32 cellular contexts compared by ENCODE assay signal in the genomic region with DNA sequence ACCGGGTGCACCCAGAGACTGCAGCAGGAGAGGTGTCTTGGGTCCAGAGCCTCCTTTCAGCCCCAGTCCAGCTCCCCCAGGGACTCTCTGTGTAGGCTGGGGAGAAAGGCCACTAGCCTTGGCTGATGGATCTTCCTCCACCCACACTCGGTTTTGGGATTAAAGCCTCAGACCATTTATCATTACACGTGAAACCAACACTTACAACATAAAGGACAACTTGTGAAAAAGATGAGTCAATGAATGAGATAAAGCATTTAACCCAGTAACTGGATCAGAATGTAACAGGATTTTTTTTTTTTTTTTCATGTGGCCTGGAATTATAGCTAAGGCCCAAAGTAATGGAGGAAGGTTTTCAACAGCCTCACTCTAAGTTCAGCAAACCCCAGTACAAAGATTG. TPM values are rescaled to one million over a fixed set of nuclear protein-coding genes. Genes with fewer than 3 reads are reported as not detected.
"Had no signal": no experiment of that assay in that cellular context is flagged by ENCODE, and none has a peak within 500 bp of the region (broad histone marks: within the 10 kb centered on the region; RNA-seq: fewer than 3 reads in every experiment).

No MANE protein-coding gene starts in this region.

- H3K27ac ChIP-seq: dorsolateral prefrontal cortex, neutrophil, parathyroid adenoma, prostate gland, sigmoid colon, skin epidermis, spleen, suprapubic skin, transverse colon, upper lobe of right lung, uterus had no signal

- DNase-seq: cerebellar nuclear complex; dorsolateral prefrontal cortex; effector CD4-positive, alpha-beta T cell; foreskin melanocyte; head of caudate nucleus; kidney; mesenchymal stem cell; mucosa of descending colon; naive B cell; right cardiac atrium; sigmoid colon; spleen; stimulated activated CD4-positive, alpha-beta T cell treated with anti-CD3 and anti-CD28 coated beads, Interleukin-4, amount 100 ng/mL, for 4 hours; transverse colon; upper lobe of right lung; uterus had no signal

- H3K27me3 Mint-ChIP-seq: naive B cell; natural killer cell treated with Interleukin-12 subunit alpha and Interleukin-12 subunit beta and Interleukin-15 and Interleukin-18, amount 100 ng/mL, for 72 hours; stimulated activated memory B cell treated with anti-CD40 and anti-IgM and Interleukin-4, amounts not matched to agents 10 μg/mL and 1 μg/mL and 100 μg/mL, for 72 hours; stimulated activated naive CD8-positive, alpha-beta T cell treated with anti-CD3 and anti-CD28 coated beads, Interleukin-15, Interleukin-2, amounts not matched to agents 100 ng/mL and 50 ng/mL, for 24 hours had no signal

- H3K4me3 Mint-ChIP-seq: mesothelial cell of epicardium; naive B cell; natural killer cell treated with Interleukin-12 subunit alpha and Interleukin-12 subunit beta and Interleukin-15 and Interleukin-18, amount 100 ng/mL, for 72 hours; neural crest cell; stimulated activated memory B cell treated with anti-CD40 and anti-IgM and Interleukin-4, amounts not matched to agents 10 μg/mL and 1 μg/mL and 100 μg/mL, for 72 hours; stimulated activated naive CD8-positive, alpha-beta T cell treated with anti-CD3 and anti-CD28 coated beads, Interleukin-15, Interleukin-2, amounts not matched to agents 100 ng/mL and 50 ng/mL, for 24 hours had no signal

- H3K4me1 ChIP-seq: parathyroid adenoma, prostate gland, sigmoid colon, spleen, suprapubic skin, transverse colon, upper lobe of right lung, uterus had no signal

- ATAC-seq: left lobe of liver; mucosa of descending colon; natural killer cell treated with Interleukin-12 subunit alpha and Interleukin-12 subunit beta and Interleukin-15 and Interleukin-18, amount 100 ng/mL, for 72 hours; right cardiac atrium; stimulated activated memory B cell treated with anti-CD40 and anti-IgM and Interleukin-4, amounts not matched to agents 10 μg/mL and 1 μg/mL and 100 μg/mL, for 72 hours; upper lobe of right lung had no signal

- H3K4me1 Mint-ChIP-seq: mesothelial cell of epicardium; naive B cell; neural crest cell; stimulated activated memory B cell treated with anti-CD40 and anti-IgM and Interleukin-4, amounts not matched to agents 10 μg/mL and 1 μg/mL and 100 μg/mL, for 72 hours had no signal

- H3K27me3 ChIP-seq: dorsolateral prefrontal cortex, neutrophil, sigmoid colon, spleen, suprapubic skin, transverse colon, upper lobe of right lung, uterus had no signal

- H3K27ac Mint-ChIP-seq: mesothelial cell of epicardium; natural killer cell treated with Interleukin-12 subunit alpha and Interleukin-12 subunit beta and Interleukin-15 and Interleukin-18, amount 100 ng/mL, for 72 hours; stimulated activated memory B cell treated with anti-CD40 and anti-IgM and Interleukin-4, amounts not matched to agents 10 μg/mL and 1 μg/mL and 100 μg/mL, for 72 hours; stimulated activated naive CD8-positive, alpha-beta T cell treated with anti-CD3 and anti-CD28 coated beads, Interleukin-15, Interleukin-2, amounts not matched to agents 100 ng/mL and 50 ng/mL, for 24 hours had no signal

- H3K36me3 ChIP-seq: neutrophil, prostate gland, transverse colon, upper lobe of right lung, uterus had no signal

- H3K4me3 ChIP-seq: dorsolateral prefrontal cortex, mucosa of descending colon, prostate gland, sigmoid colon, skin epidermis, spleen, suprapubic skin, transverse colon, upper lobe of right lung, uterus had no signal

- H3K9me3 ChIP-seq: mucosa of descending colon, neutrophil, prostate gland, sigmoid colon, spleen, suprapubic skin, transverse colon, upper lobe of right lung, uterus had no signal

- H3K9me3 Mint-ChIP-seq: mesothelial cell of epicardium; naive B cell; natural killer cell treated with Interleukin-12 subunit alpha and Interleukin-12 subunit beta and Interleukin-15 and Interleukin-18, amount 100 ng/mL, for 72 hours; neural crest cell; stimulated activated memory B cell treated with anti-CD40 and anti-IgM and Interleukin-4, amounts not matched to agents 10 μg/mL and 1 μg/mL and 100 μg/mL, for 72 hours; stimulated activated naive CD8-positive, alpha-beta T cell treated with anti-CD3 and anti-CD28 coated beads, Interleukin-15, Interleukin-2, amounts not matched to agents 100 ng/mL and 50 ng/mL, for 24 hours had no signal

RNA-seq across cellular contexts. Expression of a gene that starts 32.1 kb away (rescaled TPM):
- total RNA-seq: fibroblast of lung; lung microvascular endothelial cell; mesothelial cell of epicardium; natural killer cell treated with Interleukin-12 subunit alpha and Interleukin-12 subunit beta and Interleukin-15 and Interleukin-18, amount 100 ng/mL, for 72 hours; neural crest cell; omental fat pad; prostate gland; right cardiac atrium; sigmoid colon; suprapubic skin; upper lobe of right lung had no signal
- polyA plus RNA-seq: esophagus, fibroblast of lung, right cardiac atrium, thymus had no signal
